Comparison of ENCODE assay signal across 10 cellular contexts in the genomic region with DNA sequence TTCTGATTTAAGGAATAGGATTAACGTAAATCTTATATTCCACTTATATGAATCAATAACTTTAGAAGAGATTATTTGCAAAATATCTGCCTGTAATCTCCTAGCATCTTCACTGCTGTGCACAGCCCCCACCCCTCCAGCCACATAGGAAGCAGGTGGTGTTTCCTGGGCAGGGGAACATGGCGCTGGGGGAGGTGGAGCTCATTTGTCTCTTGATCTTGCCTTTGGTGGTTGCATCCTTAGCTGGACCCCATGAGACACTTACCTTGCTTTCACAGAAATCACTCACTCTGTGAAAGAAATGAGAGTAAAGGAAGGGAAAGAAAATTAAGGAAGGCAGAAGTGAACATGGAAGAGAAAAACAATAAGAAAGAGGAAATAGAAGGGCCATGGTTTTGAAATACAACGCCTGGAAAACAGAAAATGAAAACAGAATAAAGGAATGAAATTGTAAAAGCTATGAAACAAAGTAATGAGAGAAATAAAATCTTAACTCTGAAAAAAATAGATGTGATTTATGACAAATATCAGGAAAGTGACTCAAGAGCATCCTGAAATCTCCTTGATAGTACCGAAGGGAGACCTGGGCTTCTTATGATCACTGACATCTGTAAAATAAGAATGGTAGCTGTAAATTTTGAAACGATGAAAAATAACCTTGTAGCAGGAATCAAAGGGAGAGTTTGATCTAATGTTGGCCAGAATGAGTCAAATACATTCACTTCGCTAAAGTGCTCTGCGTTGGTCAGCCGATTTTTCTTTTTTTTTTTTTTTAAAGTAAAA. TPM values are rescaled to one million over a fixed set of nuclear protein-coding genes. Genes with fewer than 3 reads are reported as not detected.
A peak's percentile ranks its signal among the peaks of the same experiment; 100 is the strongest.
DNase-seq lines count a peak whose midpoint lies in the region; ATAC-seq, FAIRE-seq and TF ChIP-seq lines count a peak whose summit lies in the region.
"Had no signal": no experiment of that assay in that cellular context is flagged by ENCODE, and none has a peak within 500 bp of the region (broad histone marks: within the 10 kb centered on the region; RNA-seq: fewer than 3 reads in every experiment).

No MANE protein-coding gene starts in this region.

- no peak for FAIRE-seq in GM12892 (lab: Jason Lieb, UNC)

- no peaks in the 10 kb centered on the region for H4K20me1 ChIP-seq in mammary epithelial cell (ENCODE audit: insufficient read depth, low read length)

- H3K4me1 ChIP-seq in mammary epithelial cell (ENCODE audit: insufficient read depth, low read length), result no peaks in the 10 kb centered on the region

- H3K27ac Mint-ChIP-seq in activated CD4-positive, alpha-beta memory T cell treated with anti-CD3 and anti-CD28 coated beads for 36 hours, result peak overlapping the region; percentile 64
- H3K27ac Mint-ChIP-seq in natural killer cell, result peak overlapping the region; percentile 64 to 65

- no peaks in the 10 kb centered on the region for H3K9me3 Mint-ChIP-seq in activated CD4-positive, alpha-beta memory T cell treated with anti-CD3 and anti-CD28 coated beads for 36 hours
- H3K9me3 Mint-ChIP-seq in natural killer cell, result peaks cover 0 to 2% of the 10 kb centered on the region in 2 donors

- intact Hi-C loops in activated CD4-positive, alpha-beta memory T cell treated with anti-CD3 and anti-CD28 coated beads for 36 hours (cut with micrococcal nuclease), result loop anchor here (2.0 to 5.0 kb wide), 4 partner anchors 525 to 810 kb away; no protein-coding TSS in a partner anchor
- intact Hi-C loops in natural killer cell (cut with micrococcal nuclease), result loop anchor here (2.0 kb wide), 1 partner anchor 18 kb away; no protein-coding TSS in a partner anchor
- intact Hi-C loops in mammary epithelial cell (cut with micrococcal nuclease), result no loop called here

- H3K4me2 ChIP-seq in mammary epithelial cell (ENCODE audit: insufficient read depth, low read depth, low read length), result no peak overlapping the region

- in situ Hi-C loops in mammary epithelial cell (cut with MboI; ENCODE audit: low sequenced_read_pairs in 2 of 2), result no loop called here

- peak overlapping the region; percentile 64 for H3K4me3 Mint-ChIP-seq in activated CD4-positive, alpha-beta memory T cell treated with anti-CD3 and anti-CD28 coated beads for 36 hours
- H3K4me3 Mint-ChIP-seq in natural killer cell, result peak overlapping the region; percentile 67

- no peak overlapping the region for H3K4me3 ChIP-seq in mammary epithelial cell (replicated peaks in 1 of 3; ENCODE audit: insufficient read depth in 1 of 3, low read depth in 2 of 3, low read length in 3 of 3)

- no peaks in the 10 kb centered on the region for H3K27me3 Mint-ChIP-seq in activated CD4-positive, alpha-beta memory T cell treated with anti-CD3 and anti-CD28 coated beads for 36 hours
- H3K27me3 Mint-ChIP-seq in natural killer cell (ENCODE audit: low read depth in 2 of 2), result peaks cover under 1 to 6% of the 10 kb centered on the region in 2 donors

- ATAC-seq in HG03108 (IDR thresholded peaks at IDR 0.05; ENCODE audit: unreplicated experiment) (peak; percentile 33), natural killer cell (no peak)

- H3K36me3 ChIP-seq in mammary epithelial cell (ENCODE audit: insufficient read depth, low read length), result no peaks in the 10 kb centered on the region

- POLR2A ChIA-PET in activated CD4-positive, alpha-beta memory T cell treated with anti-CD3 and anti-CD28 coated beads for 36 hours (lab: Charles Lee), result interaction anchor here (0.9 to 1.6 kb wide), 6 partner anchors 9 to 895 kb away, joined by 3 to 6 read pairs (median 4); no protein-coding TSS in a partner anchor

- no TSS peak for BruUV-seq in mammary epithelial cell (replicated peaks; lab: Mats Ljungman, UMichigan)

- peaks cover 39% of the 10 kb centered on the region for H3K4me1 Mint-ChIP-seq in activated CD4-positive, alpha-beta memory T cell treated with anti-CD3 and anti-CD28 coated beads for 36 hours (ENCODE audit: low read depth)
- peaks cover 36% of the 10 kb centered on the region in 2 donors for H3K4me1 Mint-ChIP-seq in natural killer cell

- peak; percentile 69; the same call in 1 of the 2 replicates for TF ChIP-seq POLR2A in GM12892 (IDR thresholded peaks at IDR 0.05; ENCODE audit: low read depth, low read length)

- H3K9me3 ChIP-seq in mammary epithelial cell (replicated peaks; ENCODE audit: insufficient read depth, low read length), result no peaks in the 10 kb centered on the region

- CTCF ChIA-PET in activated CD4-positive, alpha-beta memory T cell treated with anti-CD3 and anti-CD28 coated beads for 36 hours (lab: Charles Lee), result interaction anchor here (0.7 to 5.0 kb wide), 5 partner anchors 13 to 986 kb away, joined by 3 to 38 read pairs (median 5); no protein-coding TSS in a partner anchor
- CTCF ChIA-PET in mammary epithelial cell (lab: Charles Lee; ENCODE audit: low non-redundant PET), result no interaction called here

- H2AFZ ChIP-seq in mammary epithelial cell (ENCODE audit: low read depth, low read length), result no peak overlapping the region

- dilution Hi-C loops in mammary epithelial cell (cut with HindIII; ENCODE audit: low sequenced_read_pairs), result no loop called here

- H3K27me3 ChIP-seq in mammary epithelial cell (ENCODE audit: insufficient read depth, low read length), result peaks cover 5% of the 10 kb centered on the region

- 86% methylated on average over 8 of the region's 8 CpGs for WGBS in mammary epithelial cell (ENCODE audit: low coverage, missing lambda C conversion rate)

- DNase-seq in GM12892 (ENCODE audit: insufficient read length) (no peak), natural killer cell (no peak), cerebellum (ENCODE audit: low spot score) (no peak), mammary epithelial cell (no peak), NCI-H2196 treated with DMSO at 0.1 percent for 48 hours (lab: John Stamatoyannopoulos, UW; ENCODE audit: unreplicated experiment) (no peak), NCI-H345 treated with DMSO at 0.1 percent for 48 hours (lab: John Stamatoyannopoulos, UW; ENCODE audit: unreplicated experiment) (no peak)
- peak; percentile 48 for DNase-seq in activated CD4-positive, alpha-beta memory T cell treated with anti-CD3 and anti-CD28 coated beads for 36 hours

- H3K9ac ChIP-seq in mammary epithelial cell (ENCODE audit: insufficient read depth, low read length), result no peak overlapping the region

- no peak overlapping the region for H3K27ac ChIP-seq in mammary epithelial cell (ENCODE audit: insufficient read depth, low read depth, low read length)

- peaks cover 5% of the 10 kb centered on the region for H3K36me3 Mint-ChIP-seq in activated CD4-positive, alpha-beta memory T cell treated with anti-CD3 and anti-CD28 coated beads for 36 hours
- H3K36me3 Mint-ChIP-seq in natural killer cell, result peaks cover 4% of the 10 kb centered on the region

- no peak for TF ChIP-seq CTCF in natural killer cell (IDR thresholded peaks at IDR 0.05)
- TF ChIP-seq CTCF in mammary epithelial cell (conservative IDR thresholded peaks at IDR 0.05 in 1 of 2, IDR thresholded peaks at IDR 0.05 in 1 of 2; ENCODE audit: extremely low read depth in 1 of 2, insufficient read depth in 1 of 2, low read depth in 1 of 2, low read length in 2 of 2), result no peak

- no peaks in the 10 kb centered on the region for H3K79me2 ChIP-seq in mammary epithelial cell (ENCODE audit: insufficient read depth, low read length)

RNA-seq across cellular contexts. Expression of a gene that starts 17.2 kb away (rescaled TPM):
- 83.1 TPM for polyA plus RNA-seq in GM12892 (2012; ENCODE audit: missing spikeins)
- total RNA-seq in activated CD4-positive, alpha-beta memory T cell treated with anti-CD3 and anti-CD28 coated beads for 36 hours, result 10 to 100 TPM; 40.8 to 48.4 TPM
- 10 to 100 TPM; 57.9 to 68.7 (median 64.8) TPM for total RNA-seq in natural killer cell
- 61.9 TPM for total RNA-seq in cerebellum
- 10 to 100 TPM; 19.2 to 20.8 TPM for total RNA-seq in mammary epithelial cell
- polyA plus RNA-seq in mammary epithelial cell, result 16.2 TPM
- polyA minus RNA-seq in mammary epithelial cell, result 16.0 TPM

RNA-seq across cellular contexts. Expression of a gene that starts 48.9 kb away (rescaled TPM):
- polyA plus RNA-seq in GM12892 (2012; ENCODE audit: missing spikeins), result not detected
- not detected for total RNA-seq in activated CD4-positive, alpha-beta memory T cell treated with anti-CD3 and anti-CD28 coated beads for 36 hours
- total RNA-seq in natural killer cell (under 1 TPM in 1 of 3 donors, not detected in 2; 0.20 TPM), cerebellum (8.6 TPM), mammary epithelial cell (not detected)
- not detected for polyA plus RNA-seq in mammary epithelial cell
- polyA minus RNA-seq in mammary epithelial cell, result not detected
- total RNA-seq: G401, MCF 10A had no signal
